8 cellular contexts compared by ENCODE assay signal in genomic region chr22:50201191-50202129, GRCh38. TPM values are rescaled to one million over a fixed set of nuclear protein-coding genes. Genes with fewer than 3 reads are reported as not detected.
DNase-seq lines count a peak whose midpoint lies in the region; ATAC-seq and TF ChIP-seq lines count a peak whose summit lies in the region.

No MANE protein-coding gene starts in this region.

- peak overlapping the region; percentile 77 for H3K4me3 Mint-ChIP-seq in activated naive CD4-positive, alpha-beta T cell treated with anti-CD3 and anti-CD28 coated beads for 36 hours

- WGBS in gastroesophageal sphincter (ENCODE audit: low coverage in 1 of 2), 2 donors, result 49% methylated on average over 5 of the region's 115 CpGs; no CpG with 5 or more reads in 1 of the 2 donors
- WGBS in trophoblast cell (ENCODE audit: extremely low coverage, insufficient coverage, insufficient read length), result no CpG with 5 or more reads among the region's 115 CpGs

- H3K36me3 ChIP-seq in WERI-Rb-1, result peaks cover 43% of the 10 kb centered on the region
- H3K36me3 ChIP-seq in gastroesophageal sphincter, result peaks cover 0 to 46% of the 10 kb centered on the region in 2 donors
- H3K36me3 ChIP-seq in trophoblast cell (ENCODE audit: control insufficient read depth in 1 of 2, insufficient read depth in 2 of 2, low read length in 2 of 2), result peaks cover 31 to 36% of the 10 kb centered on the region in 2 experiments

- ATAC-seq in HG03103 (IDR thresholded peaks at IDR 0.05; ENCODE audit: low read depth, unreplicated experiment) (peak; percentile 21), gastroesophageal sphincter (peak; percentile 66)

- peaks cover 22% of the 10 kb centered on the region for H3K4me1 Mint-ChIP-seq in activated naive CD4-positive, alpha-beta T cell treated with anti-CD3 and anti-CD28 coated beads for 36 hours (ENCODE audit: low read depth)

- H2BK12ac ChIP-seq in trophoblast cell (ENCODE audit: low read length), result no peak overlapping the region

- H3K9me3 ChIP-seq in WERI-Rb-1 (ENCODE audit: severe bottlenecking) (no peaks in the 10 kb centered on the region), gastroesophageal sphincter (no peaks in the 10 kb centered on the region), trophoblast cell (ENCODE audit: insufficient read depth, low read depth, low read length) (peaks cover 1% of the 10 kb centered on the region)

- H4K12ac ChIP-seq in trophoblast cell (ENCODE audit: low read depth, low read length), result peak overlapping the region; percentile 35

- H2AK5ac ChIP-seq in trophoblast cell (ENCODE audit: low read length), result peak overlapping the region; percentile 35

- no peaks in the 10 kb centered on the region for H3K27me3 Mint-ChIP-seq in activated naive CD4-positive, alpha-beta T cell treated with anti-CD3 and anti-CD28 coated beads for 36 hours (ENCODE audit: low read depth)

- TF ChIP-seq POLR2A in gastroesophageal sphincter (IDR thresholded peaks at IDR 0.05), result no peak

- no peak for TF ChIP-seq EP300 in gastroesophageal sphincter (IDR thresholded peaks at IDR 0.05)

- peak overlapping the region; percentile 97 for H3K9ac ChIP-seq in trophoblast cell (ENCODE audit: low read length)

- H3K27ac ChIP-seq in WERI-Rb-1, result peak overlapping the region; percentile 87
- peak overlapping the region in 3 of 4 donors; percentile 88 to 94 (median 90) for H3K27ac ChIP-seq in gastroesophageal sphincter
- H3K27ac ChIP-seq in trophoblast cell (ENCODE audit: low read depth, low read length), result no peak overlapping the region

- peaks cover 10% of the 10 kb centered on the region for H3K79me2 ChIP-seq in trophoblast cell (ENCODE audit: control insufficient read depth, insufficient read depth, low read length, poor library complexity)

- H3K27ac Mint-ChIP-seq in activated naive CD4-positive, alpha-beta T cell treated with anti-CD3 and anti-CD28 coated beads for 36 hours, result no peak overlapping the region

- TF ChIP-seq CTCF in WERI-Rb-1 (IDR thresholded peaks at IDR 0.05; ENCODE audit: low read depth, low read length) (no peak), gastroesophageal sphincter (IDR thresholded peaks at IDR 0.05) (no peak)

- H2BK5ac ChIP-seq in trophoblast cell (ENCODE audit: low read depth, low read length, poor library complexity), result peak overlapping the region; percentile 58

- DNase-seq in activated naive CD4-positive, alpha-beta T cell treated with anti-CD3 and anti-CD28 coated beads for 36 hours, result peak; percentile 28
- no peak for DNase-seq in activated naive CD4-positive, alpha-beta T cell treated with anti-CD3 and anti-CD28 coated beads, Interleukin-2, amount 50 U/mL, for 16 hours
- DNase-seq in WERI-Rb-1, result no peak
- peak in 1 of 2 donors; percentile 33 for DNase-seq in trophoblast cell
- no peak for DNase-seq in DMS79 (lab: John Stamatoyannopoulos, UW)
- no peak for DNase-seq in middle frontal gyrus (ENCODE audit: extremely low spot score, low spot score)

- intact Hi-C loops in activated naive CD4-positive, alpha-beta T cell treated with anti-CD3 and anti-CD28 coated beads for 36 hours (cut with micrococcal nuclease), result loop anchor here (2.0 to 5.0 kb wide), 3 partner anchors 17 to 269 kb away; partner anchors contain the start of genes TRABD and TUBGCP6

- H3K4ac ChIP-seq in trophoblast cell (ENCODE audit: low read depth, low read length), result peak overlapping the region; percentile 72

- peaks cover 13% of the 10 kb centered on the region for H3K36me3 Mint-ChIP-seq in activated naive CD4-positive, alpha-beta T cell treated with anti-CD3 and anti-CD28 coated beads for 36 hours (ENCODE audit: low read depth)

- peak overlapping the region; percentile 47 for H3K14ac ChIP-seq in trophoblast cell (ENCODE audit: low read length)

- H3K4me2 ChIP-seq in trophoblast cell (ENCODE audit: low read length), result peak overlapping the region; percentile 98

- H2BK120ac ChIP-seq in trophoblast cell (ENCODE audit: insufficient read depth, low read length, poor library complexity), result no peak overlapping the region

- H3K4me1 ChIP-seq in gastroesophageal sphincter (peaks cover 0 to 64% (median 14%) of the 10 kb centered on the region in 3 donors), trophoblast cell (ENCODE audit: control insufficient read depth in 1 of 2, insufficient read depth in 2 of 2, low read length in 2 of 2) (peaks cover 8 to 13% of the 10 kb centered on the region in 2 experiments)

- H3K27me3 ChIP-seq in WERI-Rb-1 (ENCODE audit: insufficient read depth, low read depth, severe bottlenecking) (no peaks in the 10 kb centered on the region), gastroesophageal sphincter (no peaks in the 10 kb centered on the region), trophoblast cell (ENCODE audit: insufficient read depth, low read length) (no peaks in the 10 kb centered on the region)

- H3K79me1 ChIP-seq in trophoblast cell (ENCODE audit: low read length), result peaks cover 8% of the 10 kb centered on the region

- peak overlapping the region; percentile 94 for H2AFZ ChIP-seq in trophoblast cell (ENCODE audit: insufficient read depth, low read length, poor library complexity)

- no peaks in the 10 kb centered on the region for H3K9me3 Mint-ChIP-seq in activated naive CD4-positive, alpha-beta T cell treated with anti-CD3 and anti-CD28 coated beads for 36 hours

- no peak overlapping the region for H3K23ac ChIP-seq in trophoblast cell (ENCODE audit: low read length)

- peak overlapping the region; percentile 69 for H3K18ac ChIP-seq in trophoblast cell (ENCODE audit: low read length)

- CTCF ChIA-PET in activated naive CD4-positive, alpha-beta T cell treated with anti-CD3 and anti-CD28 coated beads for 36 hours (lab: Charles Lee), result interaction anchor here (0.7 kb wide), 1 partner anchor 11 kb away, joined by 4 read pairs; no protein-coding TSS in a partner anchor

- peak overlapping the region; percentile 88 for H4K91ac ChIP-seq in trophoblast cell (ENCODE audit: low read depth, low read length)

- H4K8ac ChIP-seq in trophoblast cell (ENCODE audit: low read depth, low read length), result peak overlapping the region; percentile 88

- H3K4me3 ChIP-seq in WERI-Rb-1 (ENCODE audit: low read depth, low read length) (peak overlapping the region; percentile 74), gastroesophageal sphincter (peak overlapping the region; percentile 64 to 96), trophoblast cell (ENCODE audit: low read depth, low read length) (peak overlapping the region; percentile 95)

RNA-seq across cellular contexts. Expression of gene SELENOO, which starts 0.6 kb away (rescaled TPM):
- 10 to 100 TPM; 16.5 to 16.7 TPM for total RNA-seq in activated naive CD4-positive, alpha-beta T cell treated with anti-CD3 and anti-CD28 coated beads for 36 hours
- 10 to 100 TPM; 19.9 to 42.6 (median 27.3) TPM for total RNA-seq in gastroesophageal sphincter
- 13.6 and 13.8 TPM in 2 replicates for polyA plus RNA-seq in trophoblast cell (2013)

RNA-seq across cellular contexts. Expression of gene TRABD, which starts 15.7 kb away (rescaled TPM):
- 10 to 100 TPM; 61.0 to 62.8 TPM for total RNA-seq in activated naive CD4-positive, alpha-beta T cell treated with anti-CD3 and anti-CD28 coated beads for 36 hours
- total RNA-seq in gastroesophageal sphincter, result 10 to 100 TPM; 15.7 to 22.0 (median 19.0) TPM
- polyA plus RNA-seq in trophoblast cell (2013), result 43.0 and 44.0 TPM in 2 replicates

RNA-seq across cellular contexts. Expression of gene PANX2, which starts 30.9 kb away (rescaled TPM):
- 1 to 10 TPM; 1.2 to 1.7 TPM for total RNA-seq in activated naive CD4-positive, alpha-beta T cell treated with anti-CD3 and anti-CD28 coated beads for 36 hours
- under 1 TPM in 2 of 4 donors, not detected in 2; 0.13 to 0.46 TPM for total RNA-seq in gastroesophageal sphincter
- polyA plus RNA-seq in trophoblast cell (2013), result 4.0 TPM in 2 replicates

RNA-seq across cellular contexts. Expression of gene TUBGCP6, which starts 43.4 kb away (rescaled TPM):
- total RNA-seq in activated naive CD4-positive, alpha-beta T cell treated with anti-CD3 and anti-CD28 coated beads for 36 hours, result 10 to 100 TPM; 44.5 to 47.8 TPM
- total RNA-seq in gastroesophageal sphincter, result 10 to 100 TPM; 26.1 to 48.3 (median 37.4) TPM
- polyA plus RNA-seq in trophoblast cell (2013), result 9.8 and 10.1 TPM in 2 replicates

RNA-seq across cellular contexts. Expression of gene HDAC10, which starts 49.6 kb away (rescaled TPM):
- total RNA-seq in activated naive CD4-positive, alpha-beta T cell treated with anti-CD3 and anti-CD28 coated beads for 36 hours, result 10 to 100 TPM; 35.4 to 38.0 TPM
- total RNA-seq in gastroesophageal sphincter, result 10 to 100 TPM in 3 of 4 donors, 1 to 10 TPM in 1; 9.4 to 24.7 (median 12.5) TPM
- 16.1 TPM in 2 replicates for polyA plus RNA-seq in trophoblast cell (2013)
